In genomic region chr2:192809173-192809572, GRCh38 we compare ENCODE assay signal across 4 cellular contexts.
TF ChIP-seq lines count a peak whose summit lies in the region.

No MANE protein-coding gene starts in this region.

TF ChIP-seq in HepG2, 621 proteins besides CTCF, POLR2A, EP300 and RAD21:
- peak; percentile 80 for TF ChIP-seq CEBPB (IDR thresholded peaks at IDR 0.05; ENCODE audit: borderline replicate concordance, low read depth, low read length)
- TF ChIP-seq GABPB1 (CRISPR knock-in tag; IDR thresholded peaks at IDR 0.05), result no peak

TF ChIP-seq in IMR-90, 13 proteins besides CTCF, POLR2A, EP300 and RAD21:
- TF ChIP-seq FOS (IDR thresholded peaks at IDR 0.05; ENCODE audit: low read depth, low read length) (no peak), CEBPB (IDR thresholded peaks at IDR 0.05; ENCODE audit: low read depth, low read length) (peak; percentile 92)

TF ChIP-seq in K562, 482 proteins besides CTCF, POLR2A, EP300 and RAD21:
- TF ChIP-seq PCBP1 (IDR thresholded peaks at IDR 0.05; ENCODE audit: low read depth, low read length, poor library complexity, severe bottlenecking) (no peak), MECOM (CRISPR knock-in tag; IDR thresholded peaks at IDR 0.05) (no peak), ADNP (tag; IDR thresholded peaks at IDR 0.05) (no peak), FOXK1 (CRISPR knock-in tag; IDR thresholded peaks at IDR 0.05; ENCODE audit: borderline replicate concordance) (no peak), HDAC6 (IDR thresholded peaks at IDR 0.05; ENCODE audit: low read depth, low read length) (no peak), MIER1 (IDR thresholded peaks at IDR 0.05; ENCODE audit: low read depth) (no peak), TFE3 (CRISPR knock-in tag; IDR thresholded peaks at IDR 0.05) (no peak), ATF6 (CRISPR knock-in tag; IDR thresholded peaks at IDR 0.05) (no peak), IRF9 (tag; IDR thresholded peaks at IDR 0.05) (peak; percentile 59; the same call in 1 of the 2 replicates), KDM2B (CRISPR knock-in tag; IDR thresholded peaks at IDR 0.05) (no peak), EGR1 (conservative IDR thresholded peaks at IDR 0.05) (no peak), MAFK (IDR thresholded peaks at IDR 0.05; ENCODE audit: low read length) (no peak), CEBPG (CRISPR knock-in tag; IDR thresholded peaks at IDR 0.05) (no peak), CEBPG (tag; conservative IDR thresholded peaks at IDR 0.05 in 1 of 2, IDR thresholded peaks at IDR 0.05 in 1 of 2) (peak; percentile 39 to 97; a peak in 3 of 4 replicates), CEBPB (tag; IDR thresholded peaks at IDR 0.05) (peak; percentile 88)

TF ChIP-seq in SK-N-SH, 30 proteins besides CTCF, POLR2A, EP300 and RAD21:
- TF ChIP-seq FOSL2 (IDR thresholded peaks at IDR 0.05; ENCODE audit: borderline replicate concordance, low read depth) (no peak), GABPA (IDR thresholded peaks at IDR 0.05; ENCODE audit: low read depth) (no peak), MAX (IDR thresholded peaks at IDR 0.05; ENCODE audit: low read depth) (no peak), TCF12 (IDR thresholded peaks at IDR 0.05) (no peak), MXI1 (IDR thresholded peaks at IDR 0.05; ENCODE audit: low read depth, low read length) (no peak), CHD2 (IDR thresholded peaks at IDR 0.05; ENCODE audit: low read length, partially characterized antibody) (no peak), IRF3 (IDR thresholded peaks at IDR 0.05; ENCODE audit: low read depth, low read length) (no peak), FOXM1 (IDR thresholded peaks at IDR 0.05; ENCODE audit: low read depth) (no peak), NFIC (IDR thresholded peaks at IDR 0.05; ENCODE audit: borderline replicate concordance) (no peak), PBX3 (IDR thresholded peaks at IDR 0.05) (no peak), TEAD4 (IDR thresholded peaks at IDR 0.05; ENCODE audit: borderline replicate concordance, insufficient read depth) (no peak), ZBTB33 (IDR thresholded peaks at IDR 0.05; ENCODE audit: borderline replicate concordance, low read depth) (no peak)
TF ChIP-seq in SK-N-SH: peak in this region for 0.
